Comparison of ENCODE assay signal across 1 cellular context in the genomic region with DNA sequence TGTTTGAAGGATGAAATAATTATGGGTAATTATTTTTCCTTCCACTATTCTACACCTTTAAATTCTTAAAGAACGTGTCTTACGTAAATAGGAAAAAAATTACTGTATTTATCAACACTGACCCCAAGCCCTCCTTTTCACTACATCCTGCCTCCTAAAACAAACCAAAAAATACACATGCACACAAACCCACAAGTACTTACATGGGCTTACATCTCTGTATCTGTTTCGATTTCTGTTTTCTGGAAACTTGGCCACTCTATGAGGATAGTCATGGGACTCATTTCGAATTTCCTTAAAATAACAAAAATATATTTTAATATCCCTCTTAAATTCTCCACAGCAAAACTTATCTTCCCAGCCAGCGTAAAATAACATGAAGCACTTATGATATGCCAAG.
TF ChIP-seq lines count a peak whose summit lies in the region.

No MANE protein-coding gene starts in this region.

TF ChIP-seq in endothelial cell of umbilical vein, 7 proteins besides CTCF, POLR2A, EP300 and RAD21:
- TF ChIP-seq POLR2AphosphoS5 (IDR thresholded peaks at IDR 0.05; ENCODE audit: insufficient read depth, low read depth, low read length) (no peak), EZH2 (IDR thresholded peaks at IDR 0.05; ENCODE audit: borderline replicate concordance, low read depth, low read length, severe bottlenecking) (no peak), MYC (IDR thresholded peaks at IDR 0.05; ENCODE audit: low read depth, low read length) (no peak), JUN (IDR thresholded peaks at IDR 0.05; ENCODE audit: borderline replicate concordance, insufficient read depth, insufficient read length, low read depth) (no peak)
